22 cellular contexts compared by ENCODE assay signal in genomic region chr11:65325435-65325834, GRCh38. TPM values are rescaled to one million over a fixed set of nuclear protein-coding genes. Genes with fewer than 3 reads are reported as not detected.
"Had no signal": no experiment of that assay in that cellular context is flagged by ENCODE, and none has a peak within 500 bp of the region (broad histone marks: within the 10 kb centered on the region; RNA-seq: fewer than 3 reads in every experiment).

No MANE protein-coding gene starts in this region.

- DNase-seq: Karpas-422, KG1, MG63, NCI-H1092, NCI-H1105 treated with DMSO at 0.1 percent for 48 hours, NCI-H1417 treated with DMSO at 0.1 percent for 48 hours, NCI-H146, NCI-H1694 treated with DMSO at 0.1 percent for 48 hours, NCI-H1930, NCI-H2081, NCI-H2171, NCI-H226, NCI-H446, NCI-H510A, NCI-H524 treated with DMSO at 0.1 percent for 48 hours, NCI-H69, NCI-H774, Right ventricle myocardium superior, RPMI8226, SIG-M5 had no signal

- FAIRE-seq: RCC 7860 had no signal

RNA-seq across cellular contexts. Expression of gene TIGD3, which starts 29.1 kb away (rescaled TPM):
- total RNA-seq: SJSA1 had no signal
